7 cellular contexts compared by ENCODE assay signal in genomic region chr1:234683856-234684632, GRCh38.
A peak's percentile ranks its signal among the peaks of the same experiment; 100 is the strongest.
DNase-seq lines count a peak whose midpoint lies in the region; ATAC-seq and TF ChIP-seq lines count a peak whose summit lies in the region.

No MANE protein-coding gene starts in this region.

- no peak for TF ChIP-seq POLR2A in transverse colon (IDR thresholded peaks at IDR 0.05)

- H3K4me3 ChIP-seq in brain microvascular endothelial cell (ENCODE audit: low read depth, low read length) (no peak overlapping the region), transverse colon (no peak overlapping the region)

- TF ChIP-seq EP300 in transverse colon (IDR thresholded peaks at IDR 0.05; ENCODE audit: low read depth): no peak

- H3K27me3 ChIP-seq in brain microvascular endothelial cell (replicated peaks) (no peaks in the 10 kb centered on the region), transverse colon (no peaks in the 10 kb centered on the region)

- intact Hi-C loops in transverse colon (cut with DNase I; ENCODE audit: low total_unique reads): loop anchor here (10.0 kb wide), 1 partner anchor 69 kb away; the partner anchor contains the start of gene IRF2BP2

- ATAC-seq in HG03095 (IDR thresholded peaks at IDR 0.05; ENCODE audit: unreplicated experiment) (no peak), GM21737 (IDR thresholded peaks at IDR 0.05; ENCODE audit: unreplicated experiment) (no peak)

- H3K27ac ChIP-seq in brain microvascular endothelial cell: no peak overlapping the region
- H3K27ac ChIP-seq in transverse colon: peak overlapping the region; percentile 32 to 60 (median 58)

- H3K4me1 ChIP-seq in transverse colon: peaks cover 0 to 9% (median 5%) of the 10 kb centered on the region in 4 donors

- peak; percentile 66 for DNase-seq in HuH-7.5 (ENCODE audit: low spot score)
- peak; percentile 45 for DNase-seq in brain microvascular endothelial cell
- peak; percentile 78 for DNase-seq in islet precursor cell
- peak; percentile 60 for DNase-seq in transverse colon
- no peak for DNase-seq in NCI-H82 (lab: John Stamatoyannopoulos, UW)

- 73 to 78% methylated on average over 6 to 10 of the region's 10 CpGs for WGBS in transverse colon (ENCODE audit: low coverage in 1 of 2), 2 donors

- in situ Hi-C loops in brain microvascular endothelial cell (cut with HindIII; ENCODE audit: low pct_ligation_motif_present, low sequenced_read_pairs): no loop called here
- in situ Hi-C loops in transverse colon (cut with MboI; ENCODE audit: low pct_ligation_motif_present in 1 of 4, low pct_unique_long_range_greater_than_20kb in 1 of 4, low sequenced_read_pairs in 3 of 4): no loop called here

- H3K36me3 ChIP-seq in brain microvascular endothelial cell (replicated peaks) (no peaks in the 10 kb centered on the region), transverse colon (no peaks in the 10 kb centered on the region)

- no peak for TF ChIP-seq CTCF in brain microvascular endothelial cell (IDR thresholded peaks at IDR 0.05; ENCODE audit: low read depth, low read length, missing control alignments)
- no peak for TF ChIP-seq CTCF in transverse colon (IDR thresholded peaks at IDR 0.05)

- H3K9me3 ChIP-seq in transverse colon: peaks cover 0 to 8% of the 10 kb centered on the region in 2 donors
